Comparison of ENCODE assay signal across 10 cellular contexts in the genomic region with DNA sequence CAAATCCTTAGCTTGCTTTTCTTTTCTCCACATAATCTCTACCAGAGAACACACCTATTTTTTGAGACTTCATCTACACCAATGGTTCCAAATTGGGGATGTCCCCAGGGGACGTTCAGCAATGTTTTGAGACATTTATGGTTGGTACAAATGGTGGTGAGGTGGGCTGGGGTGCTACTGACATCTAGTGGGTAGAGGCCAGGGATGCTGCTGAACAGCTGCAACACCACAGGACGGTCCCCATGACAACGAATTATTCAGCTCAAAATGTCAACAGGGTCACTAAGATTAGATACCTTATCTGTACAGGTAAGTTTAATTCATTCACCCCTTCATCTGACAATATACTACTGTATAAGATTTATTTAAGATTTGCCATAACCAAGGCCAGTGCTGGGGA. TPM values are rescaled to one million over a fixed set of nuclear protein-coding genes. Genes with fewer than 3 reads are reported as not detected.
DNase-seq lines count a peak whose midpoint lies in the region; ATAC-seq and TF ChIP-seq lines count a peak whose summit lies in the region.
"Had no signal": no experiment of that assay in that cellular context is flagged by ENCODE, and none has a peak within 500 bp of the region (broad histone marks: within the 10 kb centered on the region; RNA-seq: fewer than 3 reads in every experiment).

No MANE protein-coding gene starts in this region.

- H3K4me3 ChIP-seq in cardiac muscle cell (no peak overlapping the region), right atrium auricular region (no peak overlapping the region), Panc1 (ENCODE audit: low read depth in 2 of 2, low read length in 2 of 2) (no peak overlapping the region), fibroblast of the aortic adventitia (ENCODE audit: low read depth, low read length) (no peak overlapping the region)

- H3K27me3 ChIP-seq in cardiac muscle cell: no peaks in the 10 kb centered on the region
- H3K27me3 ChIP-seq in right atrium auricular region: no peaks in the 10 kb centered on the region
- no peaks in the 10 kb centered on the region for H3K27me3 ChIP-seq in Panc1 (ENCODE audit: control insufficient read depth, insufficient read depth, low read length)

- no peak overlapping the region for H3K4me3 Mint-ChIP-seq in type B pancreatic cell
- H3K4me3 Mint-ChIP-seq: activated B cell treated with CpG ODN at 0.5 μM for 24 hours had no signal

- H3K27ac ChIP-seq in cardiac muscle cell (no peak overlapping the region), right atrium auricular region (peak overlapping the region in 1 of 2 donors; percentile 66), Panc1 (ENCODE audit: low read length) (no peak overlapping the region)

- H3K9me3 Mint-ChIP-seq in type B pancreatic cell: no peaks in the 10 kb centered on the region

- peaks cover 39% of the 10 kb centered on the region for H3K36me3 Mint-ChIP-seq in type B pancreatic cell

- no peaks in the 10 kb centered on the region for H3K4me1 ChIP-seq in cardiac muscle cell (ENCODE audit: low read depth)
- peaks cover 0 to 20% of the 10 kb centered on the region in 2 donors for H3K4me1 ChIP-seq in right atrium auricular region
- no peaks in the 10 kb centered on the region for H3K4me1 ChIP-seq in Panc1 (ENCODE audit: control insufficient read depth, insufficient read depth, low read length)

- no peak overlapping the region for H3K27ac Mint-ChIP-seq in type B pancreatic cell
- H3K27ac Mint-ChIP-seq: activated B cell treated with CpG ODN at 0.5 μM for 24 hours had no signal

- peak; percentile 38 to 50 for DNase-seq in cardiac muscle cell (ENCODE audit: low read depth in 1 of 2, low spot score in 1 of 2)
- no peak for DNase-seq in right atrium auricular region (ENCODE audit: low spot score)
- DNase-seq in Panc1 (ENCODE audit: low read depth, low spot score): no peak
- DNase-seq in fibroblast of the aortic adventitia (ENCODE audit: low read depth): no peak
- DNase-seq in type B pancreatic cell (ENCODE audit: extremely low spot score, unreplicated experiment): no peak
- DNase-seq in superior temporal gyrus (ENCODE audit: extremely low spot score): no peak
- no peak for DNase-seq in SW480 (ENCODE audit: low spot score)
- DNase-seq: activated B cell treated with CpG ODN at 0.5 μM for 24 hours, GF-D8 had no signal

- POLR2A ChIA-PET in Panc1 (lab: Charles Lee): no interaction called here

- intact Hi-C loops in Panc1 (cut with micrococcal nuclease; ENCODE audit: unreplicated experiment): no loop called here

- in situ Hi-C loops in Panc1 (cut with HindIII; ENCODE audit: low pct_unique_long_range_greater_than_20kb, low sequenced_read_pairs): no loop called here

- H3K27me3 Mint-ChIP-seq in type B pancreatic cell: no peaks in the 10 kb centered on the region
- H3K27me3 Mint-ChIP-seq: activated B cell treated with CpG ODN at 0.5 μM for 24 hours had no signal

- no TSS peak for BruUV-seq in Panc1 (replicated peaks; lab: Mats Ljungman, UMichigan)

- ATAC-seq in Panc1 (peak; percentile 75), GM19324 (IDR thresholded peaks at IDR 0.05; ENCODE audit: low FRiP score, unreplicated experiment) (no peak)

- H3K4me1 Mint-ChIP-seq in type B pancreatic cell (ENCODE audit: unreplicated experiment): peaks cover 4% of the 10 kb centered on the region
- H3K4me1 Mint-ChIP-seq: activated B cell treated with CpG ODN at 0.5 μM for 24 hours had no signal

- TF ChIP-seq CTCF in cardiac muscle cell (IDR thresholded peaks at IDR 0.05; ENCODE audit: low read depth, low read length) (peak; percentile 32), right atrium auricular region (IDR thresholded peaks at IDR 0.05) (peak in 1 of 2 donors; percentile 35), Panc1 (IDR thresholded peaks at IDR 0.05) (peak; percentile 61), fibroblast of the aortic adventitia (IDR thresholded peaks at IDR 0.05; ENCODE audit: insufficient read depth, low read length) (peak; percentile 15), type B pancreatic cell (conservative IDR thresholded peaks at IDR 0.05) (peak; percentile 60)

- H3K36me3 ChIP-seq in cardiac muscle cell (peaks cover 10% of the 10 kb centered on the region), right atrium auricular region (peaks cover 12% of the 10 kb centered on the region), Panc1 (ENCODE audit: control insufficient read depth, insufficient read depth, low read length) (peaks cover 3% of the 10 kb centered on the region; the same call in 1 of the 2 replicates)

- H3K9me3 ChIP-seq in cardiac muscle cell (ENCODE audit: low read depth) (peaks cover 4% of the 10 kb centered on the region), right atrium auricular region (no peaks in the 10 kb centered on the region), Panc1 (ENCODE audit: control insufficient read depth, insufficient read depth, low read depth, low read length) (peaks cover 5% of the 10 kb centered on the region; the same call in 1 of the 2 replicates)

- CTCF ChIA-PET in Panc1 (lab: Charles Lee): interaction anchor here (0.6 kb wide), 1 partner anchor 85 kb away, joined by 3 read pairs; no protein-coding TSS in a partner anchor

RNA-seq across cellular contexts. Expression of gene GK5, which starts 14.4 kb away (rescaled TPM):
- total RNA-seq in cardiac muscle cell: 11.6 and 23.2 TPM in 2 replicates
- polyA plus RNA-seq in cardiac muscle cell: 7.4 and 13.4 TPM in 2 replicates
- total RNA-seq in right atrium auricular region: 1 to 10 TPM; 6.4 to 7.1 TPM
- total RNA-seq in Panc1 (2021; ENCODE audit: unreplicated experiment): 30.8 TPM
- 11.9 TPM for polyA plus RNA-seq in Panc1 (2012; ENCODE audit: insufficient read length)
- total RNA-seq in fibroblast of the aortic adventitia (ENCODE audit: low replicate concordance): 27.3 and 29.2 TPM in 2 replicates
- 16.9 and 18.0 TPM in 2 replicates for total RNA-seq in type B pancreatic cell (ENCODE audit: low replicate concordance)

Comparison
In these comparisons a context has a peak if more than half of its experiments do, and no peak if none do; other contexts are left out.
1. DNase-seq: peak in cardiac muscle cell (2 of 2); none in right atrium auricular region (single experiment), Panc1 (single experiment), fibroblast of the aortic adventitia (single experiment), type B pancreatic cell (single experiment), superior temporal gyrus (single experiment) and SW480 (single experiment).